ENCODE assay signal across 8 cellular contexts in genomic region chr3:155745795-155746550, GRCh38. TPM values are rescaled to one million over a fixed set of nuclear protein-coding genes. Genes with fewer than 3 reads are reported as not detected.
DNase-seq lines count a peak whose midpoint lies in the region; ATAC-seq, FAIRE-seq and TF ChIP-seq lines count a peak whose summit lies in the region.

No MANE protein-coding gene starts in this region.

- peak overlapping the region; percentile 42 for H3K4me3 Mint-ChIP-seq in osteocyte (ENCODE audit: unreplicated experiment)

- peak; percentile 3 for DNase-seq in activated naive CD4-positive, alpha-beta T cell treated with Interleukin-2 at 50 U/mL for 16 hours
- DNase-seq in activated naive CD4-positive, alpha-beta T cell treated with anti-CD3 and anti-CD28 coated beads, Interleukin-2, amount 50 U/mL, for 16 hours = no peak
- DNase-seq in RCC 7860 (ENCODE audit: low spot score) = peak; percentile 45
- DNase-seq in glomerular visceral epithelial cell (ENCODE audit: extremely low spot score) = peak; percentile 53
- no peak for DNase-seq in osteocyte (ENCODE audit: extremely low spot score, unreplicated experiment)

- peaks cover 60% of the 10 kb centered on the region for H3K27me3 Mint-ChIP-seq in osteocyte (ENCODE audit: unreplicated experiment)

- FAIRE-seq in RCC 7860 (lab: Jason Lieb, UNC) = peak; percentile 36

- no peak for TF ChIP-seq CTCF in osteocyte (IDR thresholded peaks at IDR 0.05)

- no peak overlapping the region for H3K27ac Mint-ChIP-seq in osteocyte (ENCODE audit: unreplicated experiment)

- H3K36me3 Mint-ChIP-seq in osteocyte (ENCODE audit: unreplicated experiment) = no peaks in the 10 kb centered on the region

- peaks cover 17% of the 10 kb centered on the region for H3K4me1 Mint-ChIP-seq in osteocyte (ENCODE audit: unreplicated experiment)

- H3K9me3 Mint-ChIP-seq in osteocyte (ENCODE audit: unreplicated experiment) = no peaks in the 10 kb centered on the region

- ATAC-seq in GM18511 (IDR thresholded peaks at IDR 0.05; ENCODE audit: unreplicated experiment) (no peak), HG03108 (IDR thresholded peaks at IDR 0.05; ENCODE audit: unreplicated experiment) (no peak), HG03378 (IDR thresholded peaks at IDR 0.05; ENCODE audit: unreplicated experiment) (no peak)

RNA-seq across cellular contexts. Expression of gene PLCH1, which starts 1.1 kb away (rescaled TPM):
- total RNA-seq in osteocyte = not detected in 2 replicates

Comparison
In these comparisons a context has a peak if more than half of its experiments do, and no peak if none do; other contexts are left out.
1. DNase-seq: peak in activated naive CD4-positive, alpha-beta T cell treated with Interleukin-2 at 50 U/mL for 16 hours (single experiment), RCC 7860 (single experiment) and glomerular visceral epithelial cell (single experiment); none in activated naive CD4-positive, alpha-beta T cell treated with anti-CD3 and anti-CD28 coated beads, Interleukin-2, amount 50 U/mL, for 16 hours (single experiment) and osteocyte (single experiment).